1 cellular context compared by ENCODE assay signal in genomic region chr10:48594371-48594770, GRCh38.
TF ChIP-seq lines count a peak whose summit lies in the region.

No MANE protein-coding gene starts in this region.

TF ChIP-seq in GM23338, 12 proteins besides CTCF, POLR2A, EP300 and RAD21:
- TF ChIP-seq ZNF462 (CRISPR knock-in tag; IDR thresholded peaks at IDR 0.05) (no peak), ZNF331 (CRISPR knock-in tag; IDR thresholded peaks at IDR 0.05; ENCODE audit: low read depth) (no peak), ZNF114 (CRISPR knock-in tag; IDR thresholded peaks at IDR 0.05) (no peak), EZH2phosphoT487 (IDR thresholded peaks at IDR 0.05; ENCODE audit: unreplicated experiment) (no peak), JUNB (IDR thresholded peaks at IDR 0.05; ENCODE audit: unreplicated experiment) (no peak), ETS1 (IDR thresholded peaks at IDR 0.05) (no peak), NANOG (IDR thresholded peaks at IDR 0.05; ENCODE audit: borderline replicate concordance) (no peak), REST (IDR thresholded peaks at IDR 0.05; ENCODE audit: unreplicated experiment) (no peak), STAT1 (IDR thresholded peaks at IDR 0.05; ENCODE audit: unreplicated experiment) (no peak), EZH2 (IDR thresholded peaks at IDR 0.05; ENCODE audit: low read depth, unreplicated experiment) (no peak), POLR2AphosphoS5 (IDR thresholded peaks at IDR 0.05; ENCODE audit: low read depth) (no peak), CREB1 (CRISPR knock-in tag; IDR thresholded peaks at IDR 0.05; ENCODE audit: low read depth) (no peak)
TF ChIP-seq in GM23338: peak in this region for 0.
